Comparison of ENCODE assay signal across 8 cellular contexts in genomic region chr11:68003846-68004550, GRCh38. TPM values are rescaled to one million over a fixed set of nuclear protein-coding genes. Genes with fewer than 3 reads are reported as not detected.
DNase-seq lines count a peak whose midpoint lies in the region; ATAC-seq and TF ChIP-seq lines count a peak whose summit lies in the region.

Gene UNC93B1 (minus strand): TSS chr11:68004097. CDS start chr11:68004043, 54 bp downstream.

- H3K9me3 ChIP-seq in T-helper 17 cell (ENCODE audit: control insufficient read depth, low read length, poor library complexity, severe bottlenecking) = no peaks in the 10 kb centered on the region
- H3K9me3 ChIP-seq in hepatocyte (ENCODE audit: low read depth) = no peaks in the 10 kb centered on the region
- H3K9me3 ChIP-seq in gastrocnemius medialis = no peaks in the 10 kb centered on the region

- intact Hi-C loops in gastrocnemius medialis (cut with DNase I; ENCODE audit: low total_unique reads) = loop anchor here (5.0 kb wide), 1 partner anchor 33 kb away; the partner anchor contains the start of gene TCIRG1

- no peaks in the 10 kb centered on the region for H4K20me1 ChIP-seq in hepatocyte (ENCODE audit: insufficient read depth, poor library complexity, severe bottlenecking)

- H3K36me3 ChIP-seq in hepatocyte (replicated peaks; ENCODE audit: insufficient read depth, low read depth) = no peaks in the 10 kb centered on the region
- no peaks in the 10 kb centered on the region for H3K36me3 ChIP-seq in gastrocnemius medialis

- H2AFZ ChIP-seq in hepatocyte = peak within 1 kb of the TSS; percentile 63

- peak within 1 kb of the TSS; percentile 91 for H3K4me3 Mint-ChIP-seq in T-helper 17 cell

- DNase-seq in COLO829 (ENCODE audit: low spot score) (peak; percentile 63), LHCN-M2 (ENCODE audit: low read depth) (peak; percentile 80), T-helper 17 cell (peak; percentile 62 to 67 (median 64)), amniotic stem cell (lab: John Stamatoyannopoulos, UW) (peak; percentile 39), hepatocyte (ENCODE audit: low spot score) (peak; percentile 88), gastrocnemius medialis (peak; percentile 60 to 74)

- H3K27me3 ChIP-seq in hepatocyte = no peaks in the 10 kb centered on the region
- H3K27me3 ChIP-seq in gastrocnemius medialis = peaks cover 0 to 4% (median 0%) of the 10 kb centered on the region in 3 donors

- peak; percentile 66 for ATAC-seq in GM21390 (IDR thresholded peaks at IDR 0.05; ENCODE audit: unreplicated experiment)
- ATAC-seq in T-helper 17 cell = peak; percentile 88
- peak; percentile 66 to 67 for ATAC-seq in gastrocnemius medialis
- ATAC-seq in HG02623 (IDR thresholded peaks at IDR 0.05; ENCODE audit: unreplicated experiment) = no peak

- 23% methylated on average over 18 of the region's 64 CpGs for WGBS in hepatocyte (ENCODE audit: low lambda C conversion rate, missing lambda C conversion rate)

- H3K4me1 ChIP-seq in hepatocyte (ENCODE audit: insufficient read depth) (peaks cover under 1% of the 10 kb centered on the region), gastrocnemius medialis (no peaks in the 10 kb centered on the region)

- H3K27ac ChIP-seq in hepatocyte = no peak within 1 kb of the TSS
- H3K27ac ChIP-seq in gastrocnemius medialis = peak within 1 kb of the TSS in 3 of 4 donors; percentile 47 to 54 (median 51)

- no peak for TF ChIP-seq CTCF in hepatocyte (IDR thresholded peaks at IDR 0.05; ENCODE audit: poor library complexity)
- TF ChIP-seq CTCF in gastrocnemius medialis (IDR thresholded peaks at IDR 0.05 in 4 of 5, conservative IDR thresholded peaks at IDR 0.05 in 1 of 5) = no peak

- H3K27me3 Mint-ChIP-seq in T-helper 17 cell = peaks cover 3% of the 10 kb centered on the region

- H3K36me3 Mint-ChIP-seq in T-helper 17 cell (ENCODE audit: low read depth) = no peaks in the 10 kb centered on the region

- H3K4me1 Mint-ChIP-seq in T-helper 17 cell = peaks cover 11% of the 10 kb centered on the region

- H3K79me2 ChIP-seq in hepatocyte = no peaks in the 10 kb centered on the region

- peak within 1 kb of the TSS; percentile 72 for H3K4me3 ChIP-seq in hepatocyte
- H3K4me3 ChIP-seq in gastrocnemius medialis = peak within 1 kb of the TSS; percentile 54 to 77 (median 63)

- in situ Hi-C loops in gastrocnemius medialis (cut with MboI; ENCODE audit: low sequenced_read_pairs in 4 of 4) = no loop called here

- H3K27ac Mint-ChIP-seq in T-helper 17 cell = peak within 1 kb of the TSS; percentile 77

- peak within 1 kb of the TSS; percentile 99 for H3K4me2 ChIP-seq in hepatocyte

- TF ChIP-seq POLR2A in gastrocnemius medialis (IDR thresholded peaks at IDR 0.05) = peak; percentile 28 to 52

- no peaks in the 10 kb centered on the region for H3K9me2 ChIP-seq in hepatocyte (replicated peaks; ENCODE audit: insufficient read depth)

RNA-seq across cellular contexts. Expression of gene UNC93B1, which starts in this region (rescaled TPM):
- total RNA-seq in LHCN-M2 (2014; rRNA removed) (18.0 and 21.9 TPM in 2 replicates), T-helper 17 cell (10 to 100 TPM; 24.7 to 27.2 TPM), hepatocyte (22.6 and 23.5 TPM in 2 replicates), gastrocnemius medialis (1 to 10 TPM; 5.4 to 8.8 (median 6.4) TPM)
- 15.2 TPM for polyA plus RNA-seq in LHCN-M2 (2012)
- 38.0 and 42.9 TPM in 2 replicates for polyA plus RNA-seq in hepatocyte
